ENCODE assay signal across 14 cellular contexts in the genomic region with DNA sequence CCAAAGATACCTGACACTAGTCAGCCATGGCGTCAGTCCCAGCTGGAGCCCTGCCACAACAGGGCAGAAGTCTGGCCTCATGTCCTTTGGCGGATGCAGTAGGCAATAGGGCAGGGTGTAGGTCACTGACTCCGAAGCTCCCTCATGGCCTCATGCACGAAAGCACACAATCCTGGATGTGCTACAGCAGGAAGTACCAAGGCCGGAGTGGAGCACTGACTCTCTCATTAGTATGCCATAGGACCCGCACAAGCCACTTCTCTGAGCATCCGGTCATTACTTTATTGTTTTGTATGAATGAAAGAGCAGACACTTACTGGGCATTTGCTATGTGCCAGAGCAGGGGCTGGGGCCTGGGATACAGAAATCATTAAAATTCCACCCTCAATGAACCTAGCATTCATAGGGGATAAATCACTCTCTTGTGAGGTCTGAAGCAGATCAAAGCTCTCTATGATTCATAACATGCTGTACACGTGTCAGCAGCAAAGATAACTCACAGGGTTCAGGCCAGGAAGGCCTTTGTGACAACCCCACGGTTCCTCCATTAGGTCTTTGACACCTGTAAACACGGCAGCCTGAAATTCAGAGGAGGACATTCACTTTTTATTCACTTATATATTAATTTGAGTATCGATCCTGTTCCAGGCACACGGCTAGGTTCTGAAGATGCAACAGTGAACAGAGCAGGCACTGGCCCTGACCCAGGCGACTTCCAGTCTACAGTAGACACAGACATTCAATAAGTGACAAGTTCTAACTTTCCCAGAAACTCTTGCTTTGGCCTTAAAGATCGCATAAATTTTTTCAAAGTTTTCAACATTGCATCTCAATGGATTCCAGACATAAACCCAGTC.
A peak's percentile ranks its signal among the peaks of the same experiment; 100 is the strongest.
DNase-seq lines count a peak whose midpoint lies in the region; ATAC-seq and TF ChIP-seq lines count a peak whose summit lies in the region.
"Had no signal": no experiment of that assay in that cellular context is flagged by ENCODE, and none has a peak within 500 bp of the region (broad histone marks: within the 10 kb centered on the region; RNA-seq: fewer than 3 reads in every experiment).

No MANE protein-coding gene starts in this region.

- intact Hi-C loops in esophagus muscularis mucosa (cut with DNase I), result loop anchor here (10.0 kb wide), 1 partner anchor 142 kb away; no protein-coding TSS in a partner anchor

- no peaks in the 10 kb centered on the region for H4K20me1 ChIP-seq in GM23248 (ENCODE audit: insufficient read depth)

- TF ChIP-seq CTCF in RWPE2 (IDR thresholded peaks at IDR 0.05; ENCODE audit: poor library complexity, severe bottlenecking) (no peak), esophagus muscularis mucosa (IDR thresholded peaks at IDR 0.05) (no peak), retinal pigment epithelial cell (conservative IDR thresholded peaks at IDR 0.05; ENCODE audit: low read depth, low read length) (no peak)

- H3K9me3 ChIP-seq in GM23248 (ENCODE audit: low read depth), result no peaks in the 10 kb centered on the region
- H3K9me3 ChIP-seq in RWPE2 (ENCODE audit: severe bottlenecking), result no peaks in the 10 kb centered on the region
- H3K9me3 ChIP-seq in esophagus muscularis mucosa, result peaks cover 0 to 5% (median 0%) of the 10 kb centered on the region in 4 donors
- H3K9me3 ChIP-seq: stomach had no signal

- no peak overlapping the region for H3K27ac Mint-ChIP-seq in activated CD4-positive, alpha-beta T cell treated with anti-CD3 and anti-CD28 coated beads, Interleukin-2, amount 10 ng/mL, durations not matched to agents 7 days and 5 days
- H3K27ac Mint-ChIP-seq: activated CD8-positive, alpha-beta T cell treated with anti-CD3 and anti-CD28 coated beads for 36 hours had no signal

- no peak overlapping the region for H3K9ac ChIP-seq in GM23248

- H3F3A ChIP-seq in GM23248 (ENCODE audit: insufficient read depth), result 0 out of 2 replicates have a peak, but pooled peaks cover 5% of the 10 kb centered on the region

- ATAC-seq in RWPE2 (ENCODE audit: low read depth) (peak; percentile 89), GM18873 (IDR thresholded peaks at IDR 0.05; ENCODE audit: low FRiP score, unreplicated experiment) (no peak)
- ATAC-seq: activated CD8-positive, alpha-beta T cell treated with anti-CD3 and anti-CD28 coated beads for 36 hours had no signal

- no peak overlapping the region for H3K4me3 ChIP-seq in GM23248
- H3K4me3 ChIP-seq in RWPE2 (ENCODE audit: severe bottlenecking), result no peak overlapping the region
- H3K4me3 ChIP-seq in esophagus muscularis mucosa, result no peak overlapping the region
- no peak overlapping the region for H3K4me3 ChIP-seq in retinal pigment epithelial cell (ENCODE audit: low read length)
- H3K4me3 ChIP-seq: stomach had no signal

- no peak for TF ChIP-seq POLR2A in esophagus muscularis mucosa (IDR thresholded peaks at IDR 0.05; ENCODE audit: low read depth)

- DNase-seq in GM23248 (peak; percentile 66), RWPE2 (ENCODE audit: low spot score) (no peak), esophagus muscularis mucosa (ENCODE audit: extremely low spot score) (peak; percentile 87), retinal pigment epithelial cell (ENCODE audit: low read depth) (peak; percentile 70), cerebellar nuclear complex (lab: John Stamatoyannopoulos, UW) (no peak), cerebellar cortex (ENCODE audit: low spot score) (no peak)
- DNase-seq in activated CD4-positive, alpha-beta T cell treated with anti-CD3 and anti-CD28 coated beads, Interleukin-2, amount 10 ng/mL, durations not matched to agents 7 days and 5 days, result no peak
- DNase-seq: activated CD8-positive, alpha-beta T cell treated with anti-CD3 and anti-CD28 coated beads for 36 hours; activated effector memory CD4-positive, alpha-beta T cell treated with anti-CD3 and anti-CD28 coated beads, Interleukin-2, amount 50 U/mL, for 16 hours; GF-D8; NCI-H1694; Right ventricle myocardium superior; stomach had no signal

- no peak for TF ChIP-seq EP300 in esophagus muscularis mucosa (IDR thresholded peaks at IDR 0.05)

- H3K4me2 ChIP-seq in GM23248 (ENCODE audit: unreplicated experiment), result no peak overlapping the region

- in situ Hi-C loops in GM23248 (cut with MboI), result no loop called here

- H3K9me2 ChIP-seq in GM23248 (ENCODE audit: insufficient read depth), result no peaks in the 10 kb centered on the region

- H3K36me3 ChIP-seq in GM23248 (ENCODE audit: low read depth) (no peaks in the 10 kb centered on the region), RWPE2 (ENCODE audit: low read depth) (no peaks in the 10 kb centered on the region), esophagus muscularis mucosa (no peaks in the 10 kb centered on the region)
- H3K36me3 ChIP-seq: stomach had no signal

- peaks cover 10% of the 10 kb centered on the region for H3K4me1 ChIP-seq in GM23248 (ENCODE audit: insufficient read depth)
- no peaks in the 10 kb centered on the region for H3K4me1 ChIP-seq in RWPE2 (ENCODE audit: insufficient read depth, poor library complexity, severe bottlenecking)
- H3K4me1 ChIP-seq in esophagus muscularis mucosa, result peaks cover 3 to 19% (median 15%) of the 10 kb centered on the region in 4 donors

- H3K27me3 Mint-ChIP-seq in activated CD4-positive, alpha-beta T cell treated with anti-CD3 and anti-CD28 coated beads, Interleukin-2, amount 10 ng/mL, durations not matched to agents 7 days and 5 days, result peaks cover 1% of the 10 kb centered on the region

- H2AFZ ChIP-seq in GM23248, result 0 out of 2 replicates have a peak overlapping the region, but pooled peaks have one; percentile 7

- H3K36me3 Mint-ChIP-seq in activated CD4-positive, alpha-beta T cell treated with anti-CD3 and anti-CD28 coated beads, Interleukin-2, amount 10 ng/mL, durations not matched to agents 7 days and 5 days (ENCODE audit: low read depth), result no peaks in the 10 kb centered on the region

- peaks cover 3% of the 10 kb centered on the region for H3K9me3 Mint-ChIP-seq in activated CD4-positive, alpha-beta T cell treated with anti-CD3 and anti-CD28 coated beads, Interleukin-2, amount 10 ng/mL, durations not matched to agents 7 days and 5 days
- H3K9me3 Mint-ChIP-seq: activated CD8-positive, alpha-beta T cell treated with anti-CD3 and anti-CD28 coated beads for 36 hours had no signal

- H3K27ac ChIP-seq in GM23248 (no peak overlapping the region), RWPE2 (ENCODE audit: poor library complexity, severe bottlenecking) (no peak overlapping the region), esophagus muscularis mucosa (replicated peaks in 1 of 4) (no peak overlapping the region)
- H3K27ac ChIP-seq: stomach had no signal

- H3K79me2 ChIP-seq in GM23248 (ENCODE audit: insufficient read depth), result no peaks in the 10 kb centered on the region

- CTCF ChIA-PET in activated CD4-positive, alpha-beta T cell treated with anti-CD3 and anti-CD28 coated beads, Interleukin-2, amount 10 ng/mL, durations not matched to agents 7 days and 5 days (lab: Charles Lee), result interaction anchor here (0.6 kb wide), 1 partner anchor 992 kb away, joined by 4 read pairs; no protein-coding TSS in a partner anchor

- POLR2A ChIA-PET in activated CD4-positive, alpha-beta T cell treated with anti-CD3 and anti-CD28 coated beads, Interleukin-2, amount 10 ng/mL, durations not matched to agents 7 days and 5 days (lab: Charles Lee), result no interaction called here

- no peaks in the 10 kb centered on the region for H3K4me1 Mint-ChIP-seq in activated CD4-positive, alpha-beta T cell treated with anti-CD3 and anti-CD28 coated beads, Interleukin-2, amount 10 ng/mL, durations not matched to agents 7 days and 5 days

- H3K27me3 ChIP-seq in GM23248 (replicated peaks; ENCODE audit: insufficient read depth) (no peaks in the 10 kb centered on the region), RWPE2 (ENCODE audit: insufficient read depth, poor library complexity, severe bottlenecking) (no peaks in the 10 kb centered on the region), esophagus muscularis mucosa (no peaks in the 10 kb centered on the region)
- H3K27me3 ChIP-seq: stomach had no signal

- no peak overlapping the region for H3K4me3 Mint-ChIP-seq in activated CD4-positive, alpha-beta T cell treated with anti-CD3 and anti-CD28 coated beads, Interleukin-2, amount 10 ng/mL, durations not matched to agents 7 days and 5 days
- H3K4me3 Mint-ChIP-seq: activated CD8-positive, alpha-beta T cell treated with anti-CD3 and anti-CD28 coated beads for 36 hours had no signal

- 56 to 58% methylated on average over 14 of the region's 14 CpGs for WGBS in GM23248 (ENCODE audit: low coverage in 1 of 2, low lambda C conversion rate in 2 of 2, missing lambda C conversion rate in 2 of 2), 2 experiments
- WGBS in esophagus muscularis mucosa, result 92% methylated on average over 14 of the region's 14 CpGs

Comparison
In these comparisons a context has a peak if more than half of its experiments do, and no peak if none do; other contexts are left out.
1. DNase-seq: peak in GM23248 (single experiment), esophagus muscularis mucosa (single experiment) and retinal pigment epithelial cell (single experiment); none in RWPE2 (single experiment), activated CD4-positive, alpha-beta T cell treated with anti-CD3 and anti-CD28 coated beads, Interleukin-2, amount 10 ng/mL, durations not matched to agents 7 days and 5 days (single experiment), cerebellar nuclear complex (0 of 2) and cerebellar cortex (single experiment).